9 cellular contexts compared by ENCODE assay signal in genomic region chr9:136364369-136364748, GRCh38. TPM values are rescaled to one million over a fixed set of nuclear protein-coding genes. Genes with fewer than 3 reads are reported as not detected.
A peak's percentile ranks its signal among the peaks of the same experiment; 100 is the strongest.
DNase-seq lines count a peak whose midpoint lies in the region; ATAC-seq, FAIRE-seq and TF ChIP-seq lines count a peak whose summit lies in the region.
"Had no signal": no experiment of that assay in that cellular context is flagged by ENCODE, and none has a peak within 500 bp of the region (broad histone marks: within the 10 kb centered on the region; RNA-seq: fewer than 3 reads in every experiment).

No MANE protein-coding gene starts in this region.

- ATAC-seq in CD8-positive, alpha-beta T cell: no peak
- ATAC-seq in HCT116: no peak
- no peak for ATAC-seq in activated T-helper 17 cell treated with anti-CD3 and anti-CD28 coated beads, Interleukin-2, amount 50 U/mL, for 72 hours (replicated peaks)
- ATAC-seq in natural killer cell treated with Interleukin-12 subunit alpha and Interleukin-12 subunit beta and Interleukin-15 and Interleukin-18, amount 100 ng/mL, for 72 hours: no peak
- no peak for ATAC-seq in HG02642 (IDR thresholded peaks at IDR 0.05; ENCODE audit: poor library complexity, unreplicated experiment)
- ATAC-seq in HG02759 (IDR thresholded peaks at IDR 0.05; ENCODE audit: unreplicated experiment): no peak

- H3K4me3 Mint-ChIP-seq in CD8-positive, alpha-beta T cell: peak overlapping the region; percentile 47
- peak overlapping the region; percentile 19 for H3K4me3 Mint-ChIP-seq in activated T-helper 17 cell treated with anti-CD3 and anti-CD28 coated beads, Interleukin-2, amount 50 U/mL, for 72 hours
- H3K4me3 Mint-ChIP-seq in natural killer cell treated with Interleukin-12 subunit alpha and Interleukin-12 subunit beta and Interleukin-15 and Interleukin-18, amount 100 ng/mL, for 72 hours: peak overlapping the region; percentile 34

- peaks cover 9% of the 10 kb centered on the region for H3K4me1 Mint-ChIP-seq in CD8-positive, alpha-beta T cell (ENCODE audit: low read depth)
- H3K4me1 Mint-ChIP-seq in activated T-helper 17 cell treated with anti-CD3 and anti-CD28 coated beads, Interleukin-2, amount 50 U/mL, for 72 hours: no peaks in the 10 kb centered on the region
- no peaks in the 10 kb centered on the region for H3K4me1 Mint-ChIP-seq in natural killer cell treated with Interleukin-12 subunit alpha and Interleukin-12 subunit beta and Interleukin-15 and Interleukin-18, amount 100 ng/mL, for 72 hours (ENCODE audit: low read depth in 2 of 2)

- intact Hi-C loops in CD8-positive, alpha-beta T cell (cut with DNase I, micrococcal nuclease): loop anchor here in 1 of 2 experiments (5.0 kb wide), 1 partner anchor 1243 kb away; the partner anchor contains the start of gene ARRDC1
- intact Hi-C loops in HCT116 (cut with micrococcal nuclease): no loop called here

- no peaks in the 10 kb centered on the region for H3K9me3 Mint-ChIP-seq in CD8-positive, alpha-beta T cell
- H3K9me3 Mint-ChIP-seq in activated T-helper 17 cell treated with anti-CD3 and anti-CD28 coated beads, Interleukin-2, amount 50 U/mL, for 72 hours: no peaks in the 10 kb centered on the region
- H3K9me3 Mint-ChIP-seq in natural killer cell treated with Interleukin-12 subunit alpha and Interleukin-12 subunit beta and Interleukin-15 and Interleukin-18, amount 100 ng/mL, for 72 hours: no peaks in the 10 kb centered on the region

- H3K9ac ChIP-seq in HCT116 (ENCODE audit: low read length): no peak overlapping the region

- H2AFZ ChIP-seq in HCT116 (ENCODE audit: low read depth, low read length, poor library complexity, severe bottlenecking): no peak overlapping the region

- no peaks in the 10 kb centered on the region for H3K9me2 ChIP-seq in HCT116 (ENCODE audit: insufficient read depth)

- no peak overlapping the region for H3K4me3 ChIP-seq in CD8-positive, alpha-beta T cell (ENCODE audit: low read depth, low read length)
- H3K4me3 ChIP-seq in HCT116 (replicated peaks in 1 of 2; ENCODE audit: low read depth in 1 of 2, low read length in 2 of 2): no peak overlapping the region

- peaks cover 6% of the 10 kb centered on the region for H3K4me1 ChIP-seq in CD8-positive, alpha-beta T cell (ENCODE audit: insufficient read depth, low read length)
- H3K4me1 ChIP-seq in HCT116 (ENCODE audit: control insufficient read depth in 1 of 2, insufficient read depth in 2 of 2, low read length in 2 of 2): peaks cover 10 to 16% of the 10 kb centered on the region in 2 experiments

- no peaks in the 10 kb centered on the region for H3K27me3 Mint-ChIP-seq in CD8-positive, alpha-beta T cell (ENCODE audit: low read depth)
- H3K27me3 Mint-ChIP-seq in activated T-helper 17 cell treated with anti-CD3 and anti-CD28 coated beads, Interleukin-2, amount 50 U/mL, for 72 hours: no peaks in the 10 kb centered on the region
- H3K27me3 Mint-ChIP-seq in natural killer cell treated with Interleukin-12 subunit alpha and Interleukin-12 subunit beta and Interleukin-15 and Interleukin-18, amount 100 ng/mL, for 72 hours: no peaks in the 10 kb centered on the region

- H3K36me3 Mint-ChIP-seq in CD8-positive, alpha-beta T cell: peaks cover 10% of the 10 kb centered on the region
- peaks cover 7% of the 10 kb centered on the region for H3K36me3 Mint-ChIP-seq in activated T-helper 17 cell treated with anti-CD3 and anti-CD28 coated beads, Interleukin-2, amount 50 U/mL, for 72 hours (ENCODE audit: low read depth)
- H3K36me3 Mint-ChIP-seq in natural killer cell treated with Interleukin-12 subunit alpha and Interleukin-12 subunit beta and Interleukin-15 and Interleukin-18, amount 100 ng/mL, for 72 hours: no peaks in the 10 kb centered on the region

- no peak for TF ChIP-seq POLR2A in HCT116 (IDR thresholded peaks at IDR 0.05; ENCODE audit: borderline replicate concordance, extremely low read depth, insufficient read depth, insufficient read length)

- FAIRE-seq in HTR-8/SVneo (lab: Jason Lieb, UNC): no peak

- CTCF ChIA-PET in CD8-positive, alpha-beta T cell (lab: Charles Lee): interaction anchor here (0.6 to 1.9 kb wide), 4 partner anchors 10 to 72 kb away, joined by 3 to 8 read pairs (median 5); partner anchors contain the start of gene SNAPC4
- CTCF ChIA-PET in HCT116 (lab: Charles Lee): interaction anchor here (1.2 to 2.4 kb wide), 3 partner anchors 18 to 97 kb away, joined by 3 to 15 read pairs (median 8); no protein-coding TSS in a partner anchor

- H3K9me3 ChIP-seq in CD8-positive, alpha-beta T cell (ENCODE audit: low read length): no peaks in the 10 kb centered on the region
- H3K9me3 ChIP-seq in HCT116 (ENCODE audit: control insufficient read depth in 1 of 2, insufficient read depth in 1 of 2, low read depth in 1 of 2, low read length in 2 of 2): no peaks in the 10 kb centered on the region

- no peak overlapping the region for H3K27ac ChIP-seq in CD8-positive, alpha-beta T cell (ENCODE audit: low read depth, low read length)
- H3K27ac ChIP-seq in HCT116 (ENCODE audit: low read depth, low read length): no peak overlapping the region

- no peak for TF ChIP-seq CTCF in CD8-positive, alpha-beta T cell (IDR thresholded peaks at IDR 0.05)
- TF ChIP-seq CTCF in HCT116 (IDR thresholded peaks at IDR 0.05 in 2 of 3, conservative IDR thresholded peaks at IDR 0.05 in 1 of 3; ENCODE audit: borderline replicate concordance in 1 of 3, insufficient read depth in 1 of 3, low read depth in 2 of 3, low read length in 2 of 3): no peak

- peak overlapping the region; percentile 88 for H3K4me2 ChIP-seq in HCT116 (ENCODE audit: low read length)

- POLR2A ChIA-PET in CD8-positive, alpha-beta T cell (lab: Charles Lee): interaction anchor here (0.6 to 1.6 kb wide), 3 partner anchors 8 to 657 kb away, joined by 3 to 6 read pairs (median 5); partner anchors contain the start of genes ENTR1 and PMPCA
- POLR2A ChIA-PET in HCT116 (lab: Charles Lee): no interaction called here

- DNase-seq in CD8-positive, alpha-beta T cell: no peak
- DNase-seq in HCT116 (ENCODE audit: low read depth, low spot score): no peak
- DNase-seq in natural killer cell treated with Interleukin-12 subunit alpha and Interleukin-12 subunit beta and Interleukin-15 and Interleukin-18, amount 100 ng/mL, for 72 hours (ENCODE audit: low spot score): no peak
- DNase-seq in HTR-8/SVneo (ENCODE audit: insufficient read length, low spot score): no peak
- DNase-seq in NCI-H1092 treated with DMSO at 0.1 percent for 48 hours (lab: John Stamatoyannopoulos, UW): no peak
- DNase-seq: NCI-H187 treated with DMSO at 0.1 percent for 48 hours had no signal

- H3K27ac Mint-ChIP-seq in CD8-positive, alpha-beta T cell: no peak overlapping the region
- no peak overlapping the region for H3K27ac Mint-ChIP-seq in activated T-helper 17 cell treated with anti-CD3 and anti-CD28 coated beads, Interleukin-2, amount 50 U/mL, for 72 hours
- H3K27ac Mint-ChIP-seq in natural killer cell treated with Interleukin-12 subunit alpha and Interleukin-12 subunit beta and Interleukin-15 and Interleukin-18, amount 100 ng/mL, for 72 hours: no peak overlapping the region

- no peak for TF ChIP-seq RAD21 in HCT116 (IDR thresholded peaks at IDR 0.05; ENCODE audit: low read depth)

- H3K36me3 ChIP-seq in CD8-positive, alpha-beta T cell (ENCODE audit: insufficient read depth, low read length): no peaks in the 10 kb centered on the region
- no peaks in the 10 kb centered on the region for H3K36me3 ChIP-seq in HCT116 (ENCODE audit: control insufficient read depth in 1 of 2, insufficient read depth in 2 of 2, low read length in 2 of 2)

- no peaks in the 10 kb centered on the region for H3K27me3 ChIP-seq in CD8-positive, alpha-beta T cell (ENCODE audit: insufficient read depth, low read length)
- H3K27me3 ChIP-seq in HCT116 (ENCODE audit: insufficient read depth, low read length): no peaks in the 10 kb centered on the region

- H4K20me1 ChIP-seq in HCT116 (ENCODE audit: insufficient read depth): no peaks in the 10 kb centered on the region

- no TSS peak for BruUV-seq in HCT116 (replicated peaks; lab: Mats Ljungman, UMichigan)

- RAD21 ChIA-PET in HCT116 (lab: Charles Lee; ENCODE audit: low non-redundant PET in 1 of 2, low total read pairs in 2 of 2, uncharacterized antibody in 2 of 2, unreplicated experiment in 2 of 2): no interaction called here

- H3K79me2 ChIP-seq in HCT116 (ENCODE audit: insufficient read depth, low read length): no peaks in the 10 kb centered on the region

TF ChIP-seq in HCT116, 20 proteins besides CTCF, POLR2A, EP300 and RAD21 (continues in another document):
- TF ChIP-seq EZH2phosphoT487 (IDR thresholded peaks at IDR 0.05; ENCODE audit: borderline replicate concordance): no peak

RNA-seq across cellular contexts. Expression of gene DNLZ, which starts 0.8 kb away (rescaled TPM):
- 10 to 100 TPM; 21.0 to 22.1 TPM for total RNA-seq in CD8-positive, alpha-beta T cell
- 21.9 TPM for total RNA-seq in HCT116 (2021; ENCODE audit: unreplicated experiment)
- polyA plus RNA-seq in HCT116 (2012): 15.6 and 15.7 TPM in 2 replicates
- total RNA-seq in activated T-helper 17 cell treated with anti-CD3 and anti-CD28 coated beads, Interleukin-2, amount 50 U/mL, for 72 hours: 10 to 100 TPM; 10.3 to 24.0 TPM
- 10 to 100 TPM; 30.0 to 41.2 TPM for total RNA-seq in natural killer cell treated with Interleukin-12 subunit alpha and Interleukin-12 subunit beta and Interleukin-15 and Interleukin-18, amount 100 ng/mL, for 72 hours

RNA-seq across cellular contexts. Expression of gene CARD9, which starts 9.1 kb away (rescaled TPM):
- total RNA-seq in CD8-positive, alpha-beta T cell: under 1 TPM; 0.14 to 0.31 TPM
- 1.2 TPM for total RNA-seq in HCT116 (2021; ENCODE audit: unreplicated experiment)
- 0.51 and 0.57 TPM in 2 replicates for polyA plus RNA-seq in HCT116 (2012)
- total RNA-seq in activated T-helper 17 cell treated with anti-CD3 and anti-CD28 coated beads, Interleukin-2, amount 50 U/mL, for 72 hours: 1 to 10 TPM; 6.1 to 6.4 TPM
- total RNA-seq in natural killer cell treated with Interleukin-12 subunit alpha and Interleukin-12 subunit beta and Interleukin-15 and Interleukin-18, amount 100 ng/mL, for 72 hours: 1 to 10 TPM; 2.8 to 9.4 TPM

RNA-seq across cellular contexts. Expression of gene SNAPC4, which starts 35.6 kb away (rescaled TPM):
- total RNA-seq in CD8-positive, alpha-beta T cell: 1 to 10 TPM; 6.7 TPM
- total RNA-seq in HCT116 (2021; ENCODE audit: unreplicated experiment): 20.4 TPM
- polyA plus RNA-seq in HCT116 (2012): 9.5 and 10.5 TPM in 2 replicates
- total RNA-seq in activated T-helper 17 cell treated with anti-CD3 and anti-CD28 coated beads, Interleukin-2, amount 50 U/mL, for 72 hours: 10 to 100 TPM; 16.3 to 21.9 TPM
- 10 to 100 TPM; 11.3 to 48.5 TPM for total RNA-seq in natural killer cell treated with Interleukin-12 subunit alpha and Interleukin-12 subunit beta and Interleukin-15 and Interleukin-18, amount 100 ng/mL, for 72 hours

RNA-seq across cellular contexts. Expression of gene GPSM1, which starts 37.0 kb away (rescaled TPM):
- 1 to 10 TPM; 5.4 to 6.6 TPM for total RNA-seq in CD8-positive, alpha-beta T cell
- 26.4 TPM for total RNA-seq in HCT116 (2021; ENCODE audit: unreplicated experiment)
- polyA plus RNA-seq in HCT116 (2012): 18.3 and 19.7 TPM in 2 replicates
- total RNA-seq in activated T-helper 17 cell treated with anti-CD3 and anti-CD28 coated beads, Interleukin-2, amount 50 U/mL, for 72 hours: 10 to 100 TPM in 1 of 2 donors, 1 to 10 TPM in 1; 5.9 to 16.3 TPM
- total RNA-seq in natural killer cell treated with Interleukin-12 subunit alpha and Interleukin-12 subunit beta and Interleukin-15 and Interleukin-18, amount 100 ng/mL, for 72 hours: 1 to 10 TPM; 1.7 to 2.3 TPM

RNA-seq across cellular contexts. Expression of gene ENTR1, which starts 46.1 kb away (rescaled TPM):
- total RNA-seq in CD8-positive, alpha-beta T cell: 10 to 100 TPM; 33.0 to 34.4 TPM
- total RNA-seq in HCT116 (2021; ENCODE audit: unreplicated experiment): 119 TPM
- 68.1 and 86.5 TPM in 2 replicates for polyA plus RNA-seq in HCT116 (2012)
- total RNA-seq in activated T-helper 17 cell treated with anti-CD3 and anti-CD28 coated beads, Interleukin-2, amount 50 U/mL, for 72 hours: 10 to 100 TPM; 56.3 to 81.0 TPM
- total RNA-seq in natural killer cell treated with Interleukin-12 subunit alpha and Interleukin-12 subunit beta and Interleukin-15 and Interleukin-18, amount 100 ng/mL, for 72 hours: 10 to 100 TPM; 24.1 to 86.6 TPM
